Comparison of ENCODE assay signal across 15 cellular contexts in genomic region chr5:40240111-40240510, GRCh38.
DNase-seq lines count a peak whose midpoint lies in the region; ATAC-seq lines count a peak whose summit lies in the region.
"Had no signal": no experiment of that assay in that cellular context is flagged by ENCODE, and none has a peak within 500 bp of the region (broad histone marks: within the 10 kb centered on the region; RNA-seq: fewer than 3 reads in every experiment).

No MANE protein-coding gene starts in this region.

- H3K27me3 ChIP-seq in MG63, result no peaks in the 10 kb centered on the region
- H3K27me3 ChIP-seq: SJSA1 had no signal

- no peak overlapping the region for H3K4me3 ChIP-seq in MG63
- H3K4me3 ChIP-seq: coronary artery, SJSA1 had no signal

- DNase-seq in ELR (ENCODE audit: low read depth) (peak; percentile 51), MG63 (peak; percentile 58), Right ventricle myocardium superior (no peak), NCI-H2196 (lab: John Stamatoyannopoulos, UW; ENCODE audit: unreplicated experiment) (no peak), NOMO-1 treated with DMSO at 0.1 percent for 48 hours (lab: John Stamatoyannopoulos, UW; ENCODE audit: unreplicated experiment) (no peak)
- peak; percentile 11 for DNase-seq in activated naive CD8-positive, alpha-beta T cell treated with anti-CD3 and anti-CD28 coated beads for 36 hours
- peak; percentile 27 to 47 (median 42) for DNase-seq in stimulated activated CD4-positive, alpha-beta T cell treated with anti-CD3 and anti-CD28 coated beads, Interleukin-12 subunit alpha, Interleukin-12 subunit beta, amount 100 ng/mL, for 48 hours (ENCODE audit: low read depth in 2 of 3, low spot score in 1 of 3)
- DNase-seq: CD8-positive, alpha-beta memory T cell; GF-D8; islet precursor cell; NCI-H748 treated with DMSO at 0.1 percent for 48 hours had no signal

- H3K4me1 Mint-ChIP-seq in activated naive CD8-positive, alpha-beta T cell treated with anti-CD3 and anti-CD28 coated beads for 36 hours, result peaks cover 6% of the 10 kb centered on the region

- no peaks in the 10 kb centered on the region for H3K36me3 ChIP-seq in MG63
- H3K36me3 ChIP-seq: SJSA1 had no signal

- ATAC-seq in Right ventricle myocardium superior (ENCODE audit: poor library complexity), result no peak
- ATAC-seq in HG03354 (IDR thresholded peaks at IDR 0.05; ENCODE audit: poor library complexity, severe bottlenecking, unreplicated experiment), result no peak

- peaks cover 20% of the 10 kb centered on the region for H3K9me3 ChIP-seq in MG63

- no peaks in the 10 kb centered on the region for H3K36me3 Mint-ChIP-seq in activated naive CD8-positive, alpha-beta T cell treated with anti-CD3 and anti-CD28 coated beads for 36 hours

- intact Hi-C loops in Right ventricle myocardium superior (cut with DNase I), result no loop called here

- no peak overlapping the region for H3K4me3 Mint-ChIP-seq in activated naive CD8-positive, alpha-beta T cell treated with anti-CD3 and anti-CD28 coated beads for 36 hours
- H3K4me3 Mint-ChIP-seq: activated naive CD8-positive, alpha-beta T cell; CD8-positive, alpha-beta memory T cell had no signal

- peaks cover 6% of the 10 kb centered on the region for H3K9me3 Mint-ChIP-seq in activated naive CD8-positive, alpha-beta T cell treated with anti-CD3 and anti-CD28 coated beads for 36 hours

- no peak overlapping the region for H3K27ac Mint-ChIP-seq in activated naive CD8-positive, alpha-beta T cell treated with anti-CD3 and anti-CD28 coated beads for 36 hours
- H3K27ac Mint-ChIP-seq: activated naive CD8-positive, alpha-beta T cell; CD8-positive, alpha-beta memory T cell had no signal

- H3K27me3 Mint-ChIP-seq in activated naive CD8-positive, alpha-beta T cell treated with anti-CD3 and anti-CD28 coated beads for 36 hours, result no peaks in the 10 kb centered on the region
- H3K27me3 Mint-ChIP-seq: activated naive CD8-positive, alpha-beta T cell had no signal

Comparison
In these comparisons a context has a peak if more than half of its experiments do, and no peak if none do; other contexts are left out.
1. DNase-seq: peak in ELR (single experiment), MG63 (single experiment), activated naive CD8-positive, alpha-beta T cell treated with anti-CD3 and anti-CD28 coated beads for 36 hours (single experiment) and stimulated activated CD4-positive, alpha-beta T cell treated with anti-CD3 and anti-CD28 coated beads, Interleukin-12 subunit alpha, Interleukin-12 subunit beta, amount 100 ng/mL, for 48 hours (3 of 3); none in Right ventricle myocardium superior (single experiment), NCI-H2196 (single experiment) and NOMO-1 treated with DMSO at 0.1 percent for 48 hours (single experiment).